ENCODE assay signal across 22 cellular contexts in genomic region chr3:193335031-193335430, GRCh38. TPM values are rescaled to one million over a fixed set of nuclear protein-coding genes. Genes with fewer than 3 reads are reported as not detected.
DNase-seq lines count a peak whose midpoint lies in the region; ATAC-seq and TF ChIP-seq lines count a peak whose summit lies in the region.
"Had no signal": no experiment of that assay in that cellular context is flagged by ENCODE, and none has a peak within 500 bp of the region (broad histone marks: within the 10 kb centered on the region; RNA-seq: fewer than 3 reads in every experiment).

No MANE protein-coding gene starts in this region.

- no peak overlapping the region for H3K4me2 ChIP-seq in mammary epithelial cell (ENCODE audit: insufficient read depth, low read depth, low read length)
- H3K4me2 ChIP-seq: BLaER1 treated with 17β-estradiol and CSF1 and Interleukin-3, amounts not matched to agents 10 nM and 100 nM; KMS-11 had no signal

- H3K27ac ChIP-seq in mammary epithelial cell (ENCODE audit: insufficient read depth, low read depth, low read length), result no peak overlapping the region
- H3K27ac ChIP-seq: BLaER1 treated with 17β-estradiol and CSF1 and Interleukin-3, amounts not matched to agents 10 nM and 100 nM; KMS-11; Peyer's patch had no signal

- H3K79me2 ChIP-seq in mammary epithelial cell (ENCODE audit: insufficient read depth, low read length), result no peaks in the 10 kb centered on the region

- no peak overlapping the region for H3K9ac ChIP-seq in mammary epithelial cell (ENCODE audit: insufficient read depth, low read length)
- H3K9ac ChIP-seq: BLaER1 treated with 17β-estradiol and CSF1 and Interleukin-3, amounts not matched to agents 10 nM and 100 nM; KMS-11 had no signal

- 25% methylated on average over 1 of the region's 1 CpG for WGBS in mammary epithelial cell (ENCODE audit: low coverage, missing lambda C conversion rate)

- no peaks in the 10 kb centered on the region for H3K27me3 ChIP-seq in mammary epithelial cell (ENCODE audit: insufficient read depth, low read length)
- H3K27me3 ChIP-seq: BLaER1 treated with 17β-estradiol and CSF1 and Interleukin-3, amounts not matched to agents 10 nM and 100 nM; Peyer's patch had no signal

- no TSS peak for BruUV-seq in mammary epithelial cell (replicated peaks; lab: Mats Ljungman, UMichigan)

- DNase-seq in ELR (ENCODE audit: low read depth), result peak; percentile 18
- DNase-seq in NCI-H2081 treated with DMSO at 0.1 percent for 48 hours (lab: John Stamatoyannopoulos, UW), result peak; percentile 74
- DNase-seq in mammary epithelial cell, result peak; percentile 57
- peak; percentile 55 for DNase-seq in renal cortical epithelial cell (ENCODE audit: low read depth)
- no peak for DNase-seq in SIG-M5 (lab: John Stamatoyannopoulos, UW)
- DNase-seq in activated gamma-delta T cell treated with Interleukin-2 at 50 U/mL for 16 hours, result no peak
- DNase-seq: Calu3; CD8-positive, alpha-beta T cell; H7; HFFc6; NCI-H1048; NCI-H1436; NCI-H1930; NCI-H2171 treated with DMSO at 0.1 percent for 48 hours; NCI-H446; NCI-H69; Peyer's patch; SHP77 treated with DMSO at 0.1 percent for 48 hours had no signal

- no peaks in the 10 kb centered on the region for H4K20me1 ChIP-seq in mammary epithelial cell (ENCODE audit: insufficient read depth, low read length)
- H4K20me1 ChIP-seq: BLaER1 treated with 17β-estradiol and CSF1 and Interleukin-3, amounts not matched to agents 10 nM and 100 nM had no signal

- dilution Hi-C loops in mammary epithelial cell (cut with HindIII; ENCODE audit: low sequenced_read_pairs), result no loop called here

- no peaks in the 10 kb centered on the region for H3K36me3 ChIP-seq in mammary epithelial cell (ENCODE audit: insufficient read depth, low read length)
- H3K36me3 ChIP-seq: BLaER1 treated with 17β-estradiol and CSF1 and Interleukin-3, amounts not matched to agents 10 nM and 100 nM; Peyer's patch had no signal

- no peak overlapping the region for H3K4me3 ChIP-seq in mammary epithelial cell (replicated peaks in 1 of 3; ENCODE audit: insufficient read depth in 1 of 3, low read depth in 2 of 3, low read length in 3 of 3)
- H3K4me3 ChIP-seq: BLaER1 treated with 17β-estradiol and CSF1 and Interleukin-3, amounts not matched to agents 10 nM and 100 nM; Peyer's patch had no signal

- in situ Hi-C loops in mammary epithelial cell (cut with MboI; ENCODE audit: low sequenced_read_pairs in 2 of 2), result no loop called here

- no peak for TF ChIP-seq CTCF in mammary epithelial cell (conservative IDR thresholded peaks at IDR 0.05 in 1 of 2, IDR thresholded peaks at IDR 0.05 in 1 of 2; ENCODE audit: extremely low read depth in 1 of 2, insufficient read depth in 1 of 2, low read depth in 1 of 2, low read length in 2 of 2)

- H2AFZ ChIP-seq in mammary epithelial cell (ENCODE audit: low read depth, low read length), result no peak overlapping the region

- ATAC-seq in SK-N-SH treated with all-trans-retinoic acid at 6 μM for 48 hours, result no peak
- ATAC-seq: CD8-positive, alpha-beta T cell had no signal

- peaks cover 9% of the 10 kb centered on the region for H3K4me1 ChIP-seq in mammary epithelial cell (ENCODE audit: insufficient read depth, low read length)
- H3K4me1 ChIP-seq: Peyer's patch had no signal

- no peaks in the 10 kb centered on the region for H3K9me3 ChIP-seq in mammary epithelial cell (replicated peaks; ENCODE audit: insufficient read depth, low read length)
- H3K9me3 ChIP-seq: Peyer's patch had no signal

- CTCF ChIA-PET in mammary epithelial cell (lab: Charles Lee; ENCODE audit: low non-redundant PET), result no interaction called here

- intact Hi-C loops in mammary epithelial cell (cut with micrococcal nuclease), result no loop called here

TF ChIP-seq in SK-N-SH treated with all-trans-retinoic acid at 6 μM for 48 hours, 23 proteins besides CTCF, POLR2A, EP300 and RAD21:
- TF ChIP-seq OSR1 (CRISPR knock-in tag; IDR thresholded peaks at IDR 0.05) (no peak), TCF4 (CRISPR knock-in tag; IDR thresholded peaks at IDR 0.05; ENCODE audit: borderline replicate concordance) (no peak), ZFP30 (CRISPR knock-in tag; IDR thresholded peaks at IDR 0.05) (no peak), ISL1 (CRISPR knock-in tag; IDR thresholded peaks at IDR 0.05) (no peak), POU6F1 (CRISPR knock-in tag; IDR thresholded peaks at IDR 0.05; ENCODE audit: borderline replicate concordance, low read depth) (no peak), ARNTL (CRISPR knock-in tag; IDR thresholded peaks at IDR 0.05; ENCODE audit: borderline replicate concordance, low read depth) (no peak), ZC3H10 (CRISPR knock-in tag; IDR thresholded peaks at IDR 0.05) (no peak), CSDC2 (CRISPR knock-in tag; IDR thresholded peaks at IDR 0.05) (no peak), TOX (CRISPR knock-in tag; IDR thresholded peaks at IDR 0.05; ENCODE audit: borderline replicate concordance) (no peak), ZNF565 (CRISPR knock-in tag; conservative IDR thresholded peaks at IDR 0.05; ENCODE audit: low read depth) (no peak), PATZ1 (CRISPR knock-in tag; IDR thresholded peaks at IDR 0.05; ENCODE audit: borderline replicate concordance) (no peak), CREB5 (CRISPR knock-in tag; IDR thresholded peaks at IDR 0.05; ENCODE audit: low read depth) (no peak), BACH2 (CRISPR knock-in tag; IDR thresholded peaks at IDR 0.05; ENCODE audit: borderline replicate concordance) (no peak)

RNA-seq across cellular contexts. Expression of gene ATP13A5, which starts 43.5 kb away (rescaled TPM):
- total RNA-seq in mammary epithelial cell, result under 1 TPM in 1 of 2 donors, not detected in 1; 0.17 TPM
- polyA plus RNA-seq in mammary epithelial cell, result not detected
- polyA minus RNA-seq in mammary epithelial cell, result not detected
- total RNA-seq in renal cortical epithelial cell, result not detected in 2 replicates
- total RNA-seq: A673; Calu3; CD8-positive, alpha-beta T cell; HFFc6; Peyer's patch had no signal

Comparison
In these comparisons a context has a peak if more than half of its experiments do, and no peak if none do; other contexts are left out.
1. DNase-seq: peak in ELR (single experiment), NCI-H2081 treated with DMSO at 0.1 percent for 48 hours (single experiment), mammary epithelial cell (single experiment) and renal cortical epithelial cell (single experiment); none in SIG-M5 (single experiment) and activated gamma-delta T cell treated with Interleukin-2 at 50 U/mL for 16 hours (single experiment).